34 cellular contexts compared by ENCODE assay signal in the genomic region with DNA sequence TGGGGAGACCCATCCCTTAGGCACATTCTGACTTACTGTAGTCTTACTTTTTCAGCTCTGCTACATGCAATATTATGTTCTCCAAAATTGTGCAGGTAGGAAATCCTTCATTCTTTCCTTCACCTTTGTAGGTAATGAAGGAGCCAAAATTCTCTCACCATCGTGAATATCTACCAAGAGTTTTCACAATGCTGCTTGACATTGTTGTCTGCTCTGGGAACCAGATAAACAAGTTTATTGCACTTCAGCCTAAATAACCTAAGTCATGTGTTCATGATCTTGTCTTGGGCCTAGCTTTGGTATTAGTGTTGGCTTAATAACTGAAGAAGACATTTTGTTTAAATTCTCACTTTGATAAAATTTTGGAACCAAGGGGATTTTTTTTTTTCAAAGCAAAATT.
"Had no signal": no experiment of that assay in that cellular context is flagged by ENCODE, and none has a peak within 500 bp of the region (broad histone marks: within the 10 kb centered on the region; RNA-seq: fewer than 3 reads in every experiment).

No MANE protein-coding gene starts in this region.

- H3K27me3 ChIP-seq: MG63 had no signal

- H3K36me3 ChIP-seq: MG63 had no signal

- H3K9me3 ChIP-seq: MG63 had no signal

- H3K27ac ChIP-seq: KMS-11 had no signal

- H3K9ac ChIP-seq: KMS-11 had no signal

- H3K4me2 ChIP-seq: KMS-11 had no signal

- DNase-seq: Karpas-422, Kasumi-1, MG63, MM.1S, MV-4-11, NCI-H1048, NCI-H1092, NCI-H1092 treated with DMSO at 0.1 percent for 48 hours, NCI-H1105, NCI-H1105 treated with DMSO at 0.1 percent for 48 hours, NCI-H1417, NCI-H1417 treated with DMSO at 0.1 percent for 48 hours, NCI-H1436, NCI-H1436 treated with DMSO at 0.1 percent for 48 hours, NCI-H146, NCI-H1694, NCI-H1694 treated with DMSO at 0.1 percent for 48 hours, NCI-H187, NCI-H187 treated with DMSO at 0.1 percent for 48 hours, NCI-H1930, NCI-H2029, NCI-H2029 treated with DMSO at 0.1 percent for 48 hours, NCI-H2081, NCI-H2081 treated with DMSO at 0.1 percent for 48 hours, NCI-H2107, NCI-H2171, NCI-H2171 treated with DMSO at 0.1 percent for 48 hours, NCI-H2227 treated with DMSO at 0.1 percent for 48 hours, NCI-H226, NCI-H345, NCI-H446, NCI-H446 treated with DMSO at 0.1 percent for 48 hours, NCI-H510A had no signal

- H3K4me3 ChIP-seq: MG63 had no signal
